ENCODE assay signal across 1 cellular context in the genomic region with DNA sequence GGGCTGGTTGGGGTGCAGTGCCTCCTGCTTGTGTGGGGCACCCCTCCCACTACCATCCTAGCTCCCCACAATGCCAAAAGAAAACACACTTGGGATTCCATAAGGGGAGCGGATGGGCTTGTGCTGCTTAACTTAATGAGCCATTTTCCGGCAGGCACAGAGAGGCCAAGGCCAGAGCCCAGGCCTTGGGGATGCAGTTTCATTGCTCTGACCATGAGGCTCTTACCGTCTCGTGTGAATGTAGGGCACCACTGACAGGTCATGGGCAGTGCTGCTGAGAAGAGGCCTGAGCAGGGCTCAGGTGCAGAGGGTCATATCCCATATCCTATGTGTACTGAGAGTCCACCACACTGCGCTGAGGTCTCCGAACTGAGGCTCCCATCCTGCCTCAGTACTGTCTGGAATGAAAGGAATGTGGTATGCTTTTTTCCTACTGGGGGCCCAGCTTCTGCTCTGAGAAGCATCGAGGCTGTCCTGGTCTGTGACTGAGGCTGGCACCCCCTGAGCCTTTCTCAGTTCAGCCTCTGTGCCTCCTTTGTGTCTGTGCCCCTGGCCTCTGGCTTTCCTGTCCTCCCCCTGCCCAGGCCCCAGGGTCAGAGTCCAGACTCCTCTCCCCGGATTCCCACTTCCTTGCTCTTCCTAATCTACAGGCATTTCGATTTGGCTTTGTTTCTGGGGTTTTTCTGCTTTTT.
TF ChIP-seq lines count a peak whose summit lies in the region.

No MANE protein-coding gene starts in this region.

TF ChIP-seq in HepG2, 621 proteins besides CTCF, POLR2A, EP300 and RAD21 (continued from another document and continues in another):
- TF ChIP-seq MED13 (CRISPR knock-in tag; IDR thresholded peaks at IDR 0.05), result no peak
- TF ChIP-seq ZNF263 (CRISPR knock-in tag; IDR thresholded peaks at IDR 0.05), result no peak
- TF ChIP-seq ZFP41 (CRISPR knock-in tag; IDR thresholded peaks at IDR 0.05; ENCODE audit: borderline replicate concordance), result no peak
- TF ChIP-seq KLF12 (CRISPR knock-in tag; IDR thresholded peaks at IDR 0.05; ENCODE audit: borderline replicate concordance), result no peak
- no peak for TF ChIP-seq SMARCC2 (IDR thresholded peaks at IDR 0.05)
- TF ChIP-seq, protein P1, sequence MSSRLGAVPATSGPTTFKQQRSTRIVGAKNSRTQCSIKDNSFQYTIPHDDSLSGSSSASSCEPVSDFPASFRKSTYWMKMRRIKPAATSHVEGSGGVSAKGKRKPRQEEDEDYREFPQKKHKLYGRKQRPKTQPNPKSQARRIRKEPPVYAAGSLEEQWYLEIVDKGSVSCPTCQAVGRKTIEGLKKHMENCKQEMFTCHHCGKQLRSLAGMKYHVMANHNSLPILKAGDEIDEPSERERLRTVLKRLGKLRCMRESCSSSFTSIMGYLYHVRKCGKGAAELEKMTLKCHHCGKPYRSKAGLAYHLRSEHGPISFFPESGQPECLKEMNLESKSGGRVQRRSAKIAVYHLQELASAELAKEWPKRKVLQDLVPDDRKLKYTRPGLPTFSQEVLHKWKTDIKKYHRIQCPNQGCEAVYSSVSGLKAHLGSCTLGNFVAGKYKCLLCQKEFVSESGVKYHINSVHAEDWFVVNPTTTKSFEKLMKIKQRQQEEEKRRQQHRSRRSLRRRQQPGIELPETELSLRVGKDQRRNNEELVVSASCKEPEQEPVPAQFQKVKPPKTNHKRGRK (CRISPR knock-in tag; IDR thresholded peaks at IDR 0.05), result peak; percentile 61; the same call in 1 of the 2 replicates
- TF ChIP-seq GTF2F1 (IDR thresholded peaks at IDR 0.05; ENCODE audit: low read length), result no peak
- TF ChIP-seq PRPF4 (IDR thresholded peaks at IDR 0.05; ENCODE audit: low read depth, low read length, poor library complexity, severe bottlenecking), result no peak
- no peak for TF ChIP-seq RFX1 (IDR thresholded peaks at IDR 0.05)
- TF ChIP-seq ZFAT (CRISPR knock-in tag; conservative IDR thresholded peaks at IDR 0.05), result no peak
- no peak for TF ChIP-seq ZNF207 (IDR thresholded peaks at IDR 0.05; ENCODE audit: borderline replicate concordance)
- TF ChIP-seq, protein P2, sequence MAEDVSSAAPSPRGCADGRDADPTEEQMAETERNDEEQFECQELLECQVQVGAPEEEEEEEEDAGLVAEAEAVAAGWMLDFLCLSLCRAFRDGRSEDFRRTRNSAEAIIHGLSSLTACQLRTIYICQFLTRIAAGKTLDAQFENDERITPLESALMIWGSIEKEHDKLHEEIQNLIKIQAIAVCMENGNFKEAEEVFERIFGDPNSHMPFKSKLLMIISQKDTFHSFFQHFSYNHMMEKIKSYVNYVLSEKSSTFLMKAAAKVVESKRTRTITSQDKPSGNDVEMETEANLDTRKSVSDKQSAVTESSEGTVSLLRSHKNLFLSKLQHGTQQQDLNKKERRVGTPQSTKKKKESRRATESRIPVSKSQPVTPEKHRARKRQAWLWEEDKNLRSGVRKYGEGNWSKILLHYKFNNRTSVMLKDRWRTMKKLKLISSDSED (CRISPR knock-in tag; IDR thresholded peaks at IDR 0.05), result no peak
- no peak for TF ChIP-seq ARNT (IDR thresholded peaks at IDR 0.05)
- TF ChIP-seq SMAD3 (CRISPR knock-in tag; IDR thresholded peaks at IDR 0.05), result no peak; the same call in 1 of the 2 replicates
- TF ChIP-seq, protein P3, sequence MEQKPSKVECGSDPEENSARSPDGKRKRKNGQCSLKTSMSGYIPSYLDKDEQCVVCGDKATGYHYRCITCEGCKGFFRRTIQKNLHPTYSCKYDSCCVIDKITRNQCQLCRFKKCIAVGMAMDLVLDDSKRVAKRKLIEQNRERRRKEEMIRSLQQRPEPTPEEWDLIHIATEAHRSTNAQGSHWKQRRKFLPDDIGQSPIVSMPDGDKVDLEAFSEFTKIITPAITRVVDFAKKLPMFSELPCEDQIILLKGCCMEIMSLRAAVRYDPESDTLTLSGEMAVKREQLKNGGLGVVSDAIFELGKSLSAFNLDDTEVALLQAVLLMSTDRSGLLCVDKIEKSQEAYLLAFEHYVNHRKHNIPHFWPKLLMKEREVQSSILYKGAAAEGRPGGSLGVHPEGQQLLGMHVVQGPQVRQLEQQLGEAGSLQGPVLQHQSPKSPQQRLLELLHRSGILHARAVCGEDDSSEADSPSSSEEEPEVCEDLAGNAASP (CRISPR knock-in tag; IDR thresholded peaks at IDR 0.05; ENCODE audit: borderline replicate concordance), result peak; percentile 66; the same call in 1 of the 2 replicates
- TF ChIP-seq, protein P4, sequence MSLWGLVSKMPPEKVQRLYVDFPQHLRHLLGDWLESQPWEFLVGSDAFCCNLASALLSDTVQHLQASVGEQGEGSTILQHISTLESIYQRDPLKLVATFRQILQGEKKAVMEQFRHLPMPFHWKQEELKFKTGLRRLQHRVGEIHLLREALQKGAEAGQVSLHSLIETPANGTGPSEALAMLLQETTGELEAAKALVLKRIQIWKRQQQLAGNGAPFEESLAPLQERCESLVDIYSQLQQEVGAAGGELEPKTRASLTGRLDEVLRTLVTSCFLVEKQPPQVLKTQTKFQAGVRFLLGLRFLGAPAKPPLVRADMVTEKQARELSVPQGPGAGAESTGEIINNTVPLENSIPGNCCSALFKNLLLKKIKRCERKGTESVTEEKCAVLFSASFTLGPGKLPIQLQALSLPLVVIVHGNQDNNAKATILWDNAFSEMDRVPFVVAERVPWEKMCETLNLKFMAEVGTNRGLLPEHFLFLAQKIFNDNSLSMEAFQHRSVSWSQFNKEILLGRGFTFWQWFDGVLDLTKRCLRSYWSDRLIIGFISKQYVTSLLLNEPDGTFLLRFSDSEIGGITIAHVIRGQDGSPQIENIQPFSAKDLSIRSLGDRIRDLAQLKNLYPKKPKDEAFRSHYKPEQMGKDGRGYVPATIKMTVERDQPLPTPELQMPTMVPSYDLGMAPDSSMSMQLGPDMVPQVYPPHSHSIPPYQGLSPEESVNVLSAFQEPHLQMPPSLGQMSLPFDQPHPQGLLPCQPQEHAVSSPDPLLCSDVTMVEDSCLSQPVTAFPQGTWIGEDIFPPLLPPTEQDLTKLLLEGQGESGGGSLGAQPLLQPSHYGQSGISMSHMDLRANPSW (CRISPR knock-in tag; IDR thresholded peaks at IDR 0.05; ENCODE audit: borderline replicate concordance), result no peak; the same call in 1 of the 2 replicates
- TF ChIP-seq, protein P5, sequence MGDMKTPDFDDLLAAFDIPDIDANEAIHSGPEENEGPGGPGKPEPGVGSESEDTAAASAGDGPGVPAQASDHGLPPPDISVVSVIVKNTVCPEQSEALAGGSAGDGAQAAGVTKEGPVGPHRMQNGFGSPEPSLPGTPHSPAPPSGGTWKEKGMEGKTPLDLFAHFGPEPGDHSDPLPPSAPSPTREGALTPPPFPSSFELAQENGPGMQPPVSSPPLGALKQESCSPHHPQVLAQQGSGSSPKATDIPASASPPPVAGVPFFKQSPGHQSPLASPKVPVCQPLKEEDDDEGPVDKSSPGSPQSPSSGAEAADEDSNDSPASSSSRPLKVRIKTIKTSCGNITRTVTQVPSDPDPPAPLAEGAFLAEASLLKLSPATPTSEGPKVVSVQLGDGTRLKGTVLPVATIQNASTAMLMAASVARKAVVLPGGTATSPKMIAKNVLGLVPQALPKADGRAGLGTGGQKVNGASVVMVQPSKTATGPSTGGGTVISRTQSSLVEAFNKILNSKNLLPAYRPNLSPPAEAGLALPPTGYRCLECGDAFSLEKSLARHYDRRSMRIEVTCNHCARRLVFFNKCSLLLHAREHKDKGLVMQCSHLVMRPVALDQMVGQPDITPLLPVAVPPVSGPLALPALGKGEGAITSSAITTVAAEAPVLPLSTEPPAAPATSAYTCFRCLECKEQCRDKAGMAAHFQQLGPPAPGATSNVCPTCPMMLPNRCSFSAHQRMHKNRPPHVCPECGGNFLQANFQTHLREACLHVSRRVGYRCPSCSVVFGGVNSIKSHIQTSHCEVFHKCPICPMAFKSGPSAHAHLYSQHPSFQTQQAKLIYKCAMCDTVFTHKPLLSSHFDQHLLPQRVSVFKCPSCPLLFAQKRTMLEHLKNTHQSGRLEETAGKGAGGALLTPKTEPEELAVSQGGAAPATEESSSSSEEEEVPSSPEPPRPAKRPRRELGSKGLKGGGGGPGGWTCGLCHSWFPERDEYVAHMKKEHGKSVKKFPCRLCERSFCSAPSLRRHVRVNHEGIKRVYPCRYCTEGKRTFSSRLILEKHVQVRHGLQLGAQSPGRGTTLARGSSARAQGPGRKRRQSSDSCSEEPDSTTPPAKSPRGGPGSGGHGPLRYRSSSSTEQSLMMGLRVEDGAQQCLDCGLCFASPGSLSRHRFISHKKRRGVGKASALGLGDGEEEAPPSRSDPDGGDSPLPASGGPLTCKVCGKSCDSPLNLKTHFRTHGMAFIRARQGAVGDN (CRISPR knock-in tag; IDR thresholded peaks at IDR 0.05), result peak; percentile 90
- TF ChIP-seq, protein P6, sequence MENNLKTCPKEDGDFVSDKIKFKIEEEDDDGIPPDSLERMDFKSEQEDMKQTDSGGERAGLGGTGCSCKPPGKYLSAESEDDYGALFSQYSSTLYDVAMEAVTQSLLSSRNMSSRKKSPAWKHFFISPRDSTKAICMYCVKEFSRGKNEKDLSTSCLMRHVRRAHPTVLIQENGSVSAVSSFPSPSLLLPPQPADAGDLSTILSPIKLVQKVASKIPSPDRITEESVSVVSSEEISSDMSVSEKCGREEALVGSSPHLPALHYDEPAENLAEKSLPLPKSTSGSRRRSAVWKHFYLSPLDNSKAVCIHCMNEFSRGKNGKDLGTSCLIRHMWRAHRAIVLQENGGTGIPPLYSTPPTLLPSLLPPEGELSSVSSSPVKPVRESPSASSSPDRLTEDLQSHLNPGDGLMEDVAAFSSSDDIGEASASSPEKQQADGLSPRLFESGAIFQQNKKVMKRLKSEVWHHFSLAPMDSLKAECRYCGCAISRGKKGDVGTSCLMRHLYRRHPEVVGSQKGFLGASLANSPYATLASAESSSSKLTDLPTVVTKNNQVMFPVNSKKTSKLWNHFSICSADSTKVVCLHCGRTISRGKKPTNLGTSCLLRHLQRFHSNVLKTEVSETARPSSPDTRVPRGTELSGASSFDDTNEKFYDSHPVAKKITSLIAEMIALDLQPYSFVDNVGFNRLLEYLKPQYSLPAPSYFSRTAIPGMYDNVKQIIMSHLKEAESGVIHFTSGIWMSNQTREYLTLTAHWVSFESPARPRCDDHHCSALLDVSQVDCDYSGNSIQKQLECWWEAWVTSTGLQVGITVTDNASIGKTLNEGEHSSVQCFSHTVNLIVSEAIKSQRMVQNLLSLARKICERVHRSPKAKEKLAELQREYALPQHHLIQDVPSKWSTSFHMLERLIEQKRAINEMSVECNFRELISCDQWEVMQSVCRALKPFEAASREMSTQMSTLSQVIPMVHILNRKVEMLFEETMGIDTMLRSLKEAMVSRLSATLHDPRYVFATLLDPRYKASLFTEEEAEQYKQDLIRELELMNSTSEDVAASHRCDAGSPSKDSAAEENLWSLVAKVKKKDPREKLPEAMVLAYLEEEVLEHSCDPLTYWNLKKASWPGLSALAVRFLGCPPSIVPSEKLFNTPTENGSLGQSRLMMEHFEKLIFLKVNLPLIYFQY (CRISPR knock-in tag; IDR thresholded peaks at IDR 0.05; ENCODE audit: borderline replicate concordance), result peak; percentile 21; the same call in 1 of the 2 replicates
- peak; percentile 73 for TF ChIP-seq BRD4 (CRISPR knock-in tag; IDR thresholded peaks at IDR 0.05)
- peak; percentile 64; the same call in 1 of the 2 replicates for TF ChIP-seq SAFB2 (CRISPR knock-in tag; IDR thresholded peaks at IDR 0.05; ENCODE audit: borderline replicate concordance, low read depth)
- TF ChIP-seq HHEX (CRISPR knock-in tag; IDR thresholded peaks at IDR 0.05), result no peak
- peak; percentile 84; the same call in 1 of the 2 replicates for TF ChIP-seq DPF2 (CRISPR knock-in tag; IDR thresholded peaks at IDR 0.05; ENCODE audit: borderline replicate concordance, low read depth)
- TF ChIP-seq HOXD1 (CRISPR knock-in tag; IDR thresholded peaks at IDR 0.05), result no peak
- TF ChIP-seq, protein P7, sequence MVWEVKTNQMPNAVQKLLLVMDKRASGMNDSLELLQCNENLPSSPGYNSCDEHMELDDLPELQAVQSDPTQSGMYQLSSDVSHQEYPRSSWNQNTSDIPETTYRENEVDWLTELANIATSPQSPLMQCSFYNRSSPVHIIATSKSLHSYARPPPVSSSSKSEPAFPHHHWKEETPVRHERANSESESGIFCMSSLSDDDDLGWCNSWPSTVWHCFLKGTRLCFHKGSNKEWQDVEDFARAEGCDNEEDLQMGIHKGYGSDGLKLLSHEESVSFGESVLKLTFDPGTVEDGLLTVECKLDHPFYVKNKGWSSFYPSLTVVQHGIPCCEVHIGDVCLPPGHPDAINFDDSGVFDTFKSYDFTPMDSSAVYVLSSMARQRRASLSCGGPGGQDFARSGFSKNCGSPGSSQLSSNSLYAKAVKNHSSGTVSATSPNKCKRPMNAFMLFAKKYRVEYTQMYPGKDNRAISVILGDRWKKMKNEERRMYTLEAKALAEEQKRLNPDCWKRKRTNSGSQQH (CRISPR knock-in tag; IDR thresholded peaks at IDR 0.05; ENCODE audit: low read depth), result no peak
- TF ChIP-seq, protein P8, sequence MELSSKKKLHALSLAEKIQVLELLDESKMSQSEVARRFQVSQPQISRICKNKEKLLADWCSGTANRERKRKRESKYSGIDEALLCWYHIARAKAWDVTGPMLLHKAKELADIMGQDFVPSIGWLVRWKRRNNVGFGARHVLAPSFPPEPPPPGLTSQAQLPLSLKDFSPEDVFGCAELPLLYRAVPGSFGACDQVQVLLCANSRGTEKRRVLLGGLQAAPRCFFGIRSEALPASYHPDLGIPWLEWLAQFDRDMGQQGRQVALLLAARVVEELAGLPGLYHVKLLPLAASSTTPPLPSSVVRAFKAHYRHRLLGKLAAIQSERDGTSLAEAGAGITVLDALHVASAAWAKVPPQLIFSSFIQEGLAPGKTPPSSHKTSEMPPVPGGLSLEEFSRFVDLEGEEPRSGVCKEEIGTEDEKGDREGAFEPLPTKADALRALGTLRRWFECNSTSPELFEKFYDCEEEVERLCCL (CRISPR knock-in tag; IDR thresholded peaks at IDR 0.05; ENCODE audit: borderline replicate concordance), result no peak
- peak; percentile 26; the same call in 1 of the 2 replicates for TF ChIP-seq FOXO1 (CRISPR knock-in tag; IDR thresholded peaks at IDR 0.05)
- no peak for TF ChIP-seq MATR3 (CRISPR knock-in tag; IDR thresholded peaks at IDR 0.05)
- TF ChIP-seq ZNF782 (CRISPR knock-in tag; IDR thresholded peaks at IDR 0.05; ENCODE audit: borderline replicate concordance), result no peak; the same call in 1 of the 2 replicates
- no peak for TF ChIP-seq ZNF20 (CRISPR knock-in tag; IDR thresholded peaks at IDR 0.05)
- no peak for TF ChIP-seq NR1H2 (CRISPR knock-in tag; IDR thresholded peaks at IDR 0.05; ENCODE audit: borderline replicate concordance, low read depth)
- TF ChIP-seq, protein P9, sequence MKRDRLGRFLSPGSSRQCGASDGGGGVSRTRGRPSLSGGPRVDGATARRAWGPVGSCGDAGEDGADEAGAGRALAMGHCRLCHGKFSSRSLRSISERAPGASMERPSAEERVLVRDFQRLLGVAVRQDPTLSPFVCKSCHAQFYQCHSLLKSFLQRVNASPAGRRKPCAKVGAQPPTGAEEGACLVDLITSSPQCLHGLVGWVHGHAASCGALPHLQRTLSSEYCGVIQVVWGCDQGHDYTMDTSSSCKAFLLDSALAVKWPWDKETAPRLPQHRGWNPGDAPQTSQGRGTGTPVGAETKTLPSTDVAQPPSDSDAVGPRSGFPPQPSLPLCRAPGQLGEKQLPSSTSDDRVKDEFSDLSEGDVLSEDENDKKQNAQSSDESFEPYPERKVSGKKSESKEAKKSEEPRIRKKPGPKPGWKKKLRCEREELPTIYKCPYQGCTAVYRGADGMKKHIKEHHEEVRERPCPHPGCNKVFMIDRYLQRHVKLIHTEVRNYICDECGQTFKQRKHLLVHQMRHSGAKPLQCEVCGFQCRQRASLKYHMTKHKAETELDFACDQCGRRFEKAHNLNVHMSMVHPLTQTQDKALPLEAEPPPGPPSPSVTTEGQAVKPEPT (CRISPR knock-in tag; IDR thresholded peaks at IDR 0.05; ENCODE audit: low read depth), result no peak; the same call in 1 of the 2 replicates
- no peak for TF ChIP-seq ZNF432 (CRISPR knock-in tag; IDR thresholded peaks at IDR 0.05; ENCODE audit: borderline replicate concordance)
- TF ChIP-seq KLF11 (CRISPR knock-in tag; IDR thresholded peaks at IDR 0.05), result peak; percentile 30; the same call in 1 of the 2 replicates
- TF ChIP-seq NR2F2 (IDR thresholded peaks at IDR 0.05; ENCODE audit: borderline replicate concordance, low read depth), result peak; percentile 79
